Comparison of ENCODE assay signal across 22 cellular contexts in genomic region chrX:131845201-131845600, GRCh38.
A peak's percentile ranks its signal among the peaks of the same experiment; 100 is the strongest.
DNase-seq lines count a peak whose midpoint lies in the region; ATAC-seq, FAIRE-seq and TF ChIP-seq lines count a peak whose summit lies in the region.
"Had no signal": no experiment of that assay in that cellular context is flagged by ENCODE, and none has a peak within 500 bp of the region (broad histone marks: within the 10 kb centered on the region; RNA-seq: fewer than 3 reads in every experiment).

No MANE protein-coding gene starts in this region.

- no peaks in the 10 kb centered on the region for H4K20me1 ChIP-seq in SK-N-SH (ENCODE audit: insufficient read depth)

- CTCF ChIA-PET in SK-N-SH (lab: Yijun Ruan, JAX), result interaction anchor here (0.6 to 1.3 kb wide), 9 partner anchors 8 to 768 kb away, joined by 3 to 5 read pairs (median 3); no protein-coding TSS in a partner anchor

- in situ Hi-C loops in KBM-7 (cut with MboI; ENCODE audit: low pct_unique_long_range_greater_than_20kb, low sequenced_read_pairs), result loop anchor here (25.0 kb wide), 1 partner anchor 367 kb away; the partner anchor contains the start of gene RAP2C

- no peak overlapping the region for H3K27ac ChIP-seq in SK-N-SH (ENCODE audit: low read depth in 2 of 2, low read length in 1 of 2)
- H3K27ac ChIP-seq in pancreas, result no peak overlapping the region
- H3K27ac ChIP-seq: 22Rv1, A549, C4-2B had no signal

- POLR2A ChIA-PET in SK-N-SH (lab: Yijun Ruan, JAX), result no interaction called here

- H3K4me2 ChIP-seq in SK-N-SH, result no peak overlapping the region
- H3K4me2 ChIP-seq: A549 had no signal

- H3K4me1 ChIP-seq in SK-N-SH (ENCODE audit: control insufficient read depth in 1 of 2, insufficient read depth in 2 of 2, low read depth in 1 of 2, low read length in 1 of 2) (peaks cover 0 to 3% of the 10 kb centered on the region in 2 experiments; a peak in 1 of 4 replicates), pancreas (no peaks in the 10 kb centered on the region)
- H3K4me1 ChIP-seq: A549 had no signal

- WGBS in SK-N-SH (ENCODE audit: low lambda C conversion rate), result 34% methylated on average over 2 of the region's 2 CpGs
- 52 to 77% methylated on average over 2 of the region's 2 CpGs for WGBS in pancreas, 2 donors

- DNase-seq in SK-N-SH (no peak), dermis blood vessel endothelial cell (peak; percentile 24), pancreas (no peak), NCI-H82 (lab: John Stamatoyannopoulos, UW) (no peak), KBM-7 (no peak), NOMO-1 treated with DMSO at 0.1 percent for 48 hours (lab: John Stamatoyannopoulos, UW; ENCODE audit: unreplicated experiment) (no peak)
- no peak for DNase-seq in activated CD4-positive, alpha-beta T cell treated with anti-CD3 and anti-CD28 coated beads, Interleukin-2, amount 50 U/mL, for 48 hours
- DNase-seq: AML-193; Caco-2; CD4-positive, alpha-beta T cell; GDM1; GOT3; H7 had no signal

- ATAC-seq in SK-N-SH treated with all-trans-retinoic acid at 6 μM for 48 hours (no peak), pancreas (no peak)
- ATAC-seq: A549, HCT116 had no signal

- H3K4me3 ChIP-seq in SK-N-SH (ENCODE audit: low read depth in 2 of 2, low read length in 1 of 2), result no peak overlapping the region
- no peak overlapping the region for H3K4me3 ChIP-seq in pancreas
- H3K4me3 ChIP-seq: A549 had no signal

- H3K27me3 ChIP-seq in SK-N-SH (ENCODE audit: insufficient read depth), result peaks cover 11% of the 10 kb centered on the region; the same call in 1 of the 2 replicates
- H3K27me3 ChIP-seq in pancreas, result peaks cover 0 to 21% (median 6%) of the 10 kb centered on the region in 4 donors

- no peak for TF ChIP-seq CTCF in SK-N-SH (IDR thresholded peaks at IDR 0.05)
- no peak for TF ChIP-seq CTCF in pancreas (IDR thresholded peaks at IDR 0.05)

- no peaks in the 10 kb centered on the region for H3K79me2 ChIP-seq in SK-N-SH (ENCODE audit: insufficient read depth)

- no peaks in the 10 kb centered on the region for H3K9me2 ChIP-seq in SK-N-SH

- FAIRE-seq in pancreas (lab: Jason Lieb, UNC), result peak; percentile 47
- FAIRE-seq: D721Med, GM12892, GM18507, HTR-8/SVneo had no signal

- H3K36me3 ChIP-seq in SK-N-SH (replicated peaks in 1 of 2; ENCODE audit: control insufficient read depth in 1 of 2, insufficient read depth in 2 of 2, low read length in 1 of 2) (no peaks in the 10 kb centered on the region), pancreas (no peaks in the 10 kb centered on the region)

- H3K9ac ChIP-seq in SK-N-SH, result no peak overlapping the region

- no peak overlapping the region for H2AFZ ChIP-seq in SK-N-SH (ENCODE audit: low read depth)

- no peak for TF ChIP-seq EP300 in SK-N-SH (IDR thresholded peaks at IDR 0.05; ENCODE audit: borderline replicate concordance in 1 of 2, low read depth in 1 of 2, low read length in 1 of 2)

- H3K9me3 ChIP-seq in SK-N-SH (no peaks in the 10 kb centered on the region), pancreas (no peaks in the 10 kb centered on the region)
- H3K9me3 ChIP-seq: A549, Caco-2 had no signal

- TF ChIP-seq RAD21 in SK-N-SH (IDR thresholded peaks at IDR 0.05; ENCODE audit: low read length), result no peak

- intact Hi-C loops in pancreas (cut with DNase I), result loop anchor here in 1 of 3 donors (10.0 kb wide), 1 partner anchor 770 kb away; no protein-coding TSS in a partner anchor

- no peaks in the 10 kb centered on the region for H3F3A ChIP-seq in SK-N-SH (replicated peaks; ENCODE audit: insufficient read depth)

TF ChIP-seq in SK-N-SH treated with all-trans-retinoic acid at 6 μM for 48 hours, 23 proteins besides CTCF, POLR2A, EP300 and RAD21 (continues in another document):
- no peak for TF ChIP-seq TSHZ2 (CRISPR knock-in tag; IDR thresholded peaks at IDR 0.05)
- TF ChIP-seq, protein P1, sequence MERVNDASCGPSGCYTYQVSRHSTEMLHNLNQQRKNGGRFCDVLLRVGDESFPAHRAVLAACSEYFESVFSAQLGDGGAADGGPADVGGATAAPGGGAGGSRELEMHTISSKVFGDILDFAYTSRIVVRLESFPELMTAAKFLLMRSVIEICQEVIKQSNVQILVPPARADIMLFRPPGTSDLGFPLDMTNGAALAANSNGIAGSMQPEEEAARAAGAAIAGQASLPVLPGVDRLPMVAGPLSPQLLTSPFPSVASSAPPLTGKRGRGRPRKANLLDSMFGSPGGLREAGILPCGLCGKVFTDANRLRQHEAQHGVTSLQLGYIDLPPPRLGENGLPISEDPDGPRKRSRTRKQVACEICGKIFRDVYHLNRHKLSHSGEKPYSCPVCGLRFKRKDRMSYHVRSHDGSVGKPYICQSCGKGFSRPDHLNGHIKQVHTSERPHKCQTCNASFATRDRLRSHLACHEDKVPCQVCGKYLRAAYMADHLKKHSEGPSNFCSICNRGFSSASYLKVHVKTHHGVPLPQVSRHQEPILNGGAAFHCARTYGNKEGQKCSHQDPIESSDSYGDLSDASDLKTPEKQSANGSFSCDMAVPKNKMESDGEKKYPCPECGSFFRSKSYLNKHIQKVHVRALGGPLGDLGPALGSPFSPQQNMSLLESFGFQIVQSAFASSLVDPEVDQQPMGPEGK (CRISPR knock-in tag; IDR thresholded peaks at IDR 0.05; ENCODE audit: borderline replicate concordance), result no peak
- TF ChIP-seq SNAI2 (CRISPR knock-in tag; IDR thresholded peaks at IDR 0.05), result 0 out of 2 replicates have a peak, but pooled peaks have one; percentile 15
- no peak for TF ChIP-seq ZFP3 (CRISPR knock-in tag; IDR thresholded peaks at IDR 0.05)
- no peak for TF ChIP-seq RARB (CRISPR knock-in tag; IDR thresholded peaks at IDR 0.05)
- TF ChIP-seq OSR1 (CRISPR knock-in tag; IDR thresholded peaks at IDR 0.05), result no peak

TF ChIP-seq in SK-N-SH, 30 proteins besides CTCF, POLR2A, EP300 and RAD21:
- TF ChIP-seq, protein P2, sequence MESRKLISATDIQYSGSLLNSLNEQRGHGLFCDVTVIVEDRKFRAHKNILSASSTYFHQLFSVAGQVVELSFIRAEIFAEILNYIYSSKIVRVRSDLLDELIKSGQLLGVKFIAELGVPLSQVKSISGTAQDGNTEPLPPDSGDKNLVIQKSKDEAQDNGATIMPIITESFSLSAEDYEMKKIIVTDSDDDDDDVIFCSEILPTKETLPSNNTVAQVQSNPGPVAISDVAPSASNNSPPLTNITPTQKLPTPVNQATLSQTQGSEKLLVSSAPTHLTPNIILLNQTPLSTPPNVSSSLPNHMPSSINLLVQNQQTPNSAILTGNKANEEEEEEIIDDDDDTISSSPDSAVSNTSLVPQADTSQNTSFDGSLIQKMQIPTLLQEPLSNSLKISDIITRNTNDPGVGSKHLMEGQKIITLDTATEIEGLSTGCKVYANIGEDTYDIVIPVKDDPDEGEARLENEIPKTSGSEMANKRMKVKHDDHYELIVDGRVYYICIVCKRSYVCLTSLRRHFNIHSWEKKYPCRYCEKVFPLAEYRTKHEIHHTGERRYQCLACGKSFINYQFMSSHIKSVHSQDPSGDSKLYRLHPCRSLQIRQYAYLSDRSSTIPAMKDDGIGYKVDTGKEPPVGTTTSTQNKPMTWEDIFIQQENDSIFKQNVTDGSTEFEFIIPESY (IDR thresholded peaks at IDR 0.05; ENCODE audit: borderline replicate concordance, low read depth), result no peak
- TF ChIP-seq YY1 (IDR thresholded peaks at IDR 0.05; ENCODE audit: low read depth) (no peak), TAF1 (IDR thresholded peaks at IDR 0.05; ENCODE audit: borderline replicate concordance, low read depth, low read length) (no peak), JUND (IDR thresholded peaks at IDR 0.05) (no peak)
